Comparison of ENCODE assay signal across 1 cellular context in the genomic region with DNA sequence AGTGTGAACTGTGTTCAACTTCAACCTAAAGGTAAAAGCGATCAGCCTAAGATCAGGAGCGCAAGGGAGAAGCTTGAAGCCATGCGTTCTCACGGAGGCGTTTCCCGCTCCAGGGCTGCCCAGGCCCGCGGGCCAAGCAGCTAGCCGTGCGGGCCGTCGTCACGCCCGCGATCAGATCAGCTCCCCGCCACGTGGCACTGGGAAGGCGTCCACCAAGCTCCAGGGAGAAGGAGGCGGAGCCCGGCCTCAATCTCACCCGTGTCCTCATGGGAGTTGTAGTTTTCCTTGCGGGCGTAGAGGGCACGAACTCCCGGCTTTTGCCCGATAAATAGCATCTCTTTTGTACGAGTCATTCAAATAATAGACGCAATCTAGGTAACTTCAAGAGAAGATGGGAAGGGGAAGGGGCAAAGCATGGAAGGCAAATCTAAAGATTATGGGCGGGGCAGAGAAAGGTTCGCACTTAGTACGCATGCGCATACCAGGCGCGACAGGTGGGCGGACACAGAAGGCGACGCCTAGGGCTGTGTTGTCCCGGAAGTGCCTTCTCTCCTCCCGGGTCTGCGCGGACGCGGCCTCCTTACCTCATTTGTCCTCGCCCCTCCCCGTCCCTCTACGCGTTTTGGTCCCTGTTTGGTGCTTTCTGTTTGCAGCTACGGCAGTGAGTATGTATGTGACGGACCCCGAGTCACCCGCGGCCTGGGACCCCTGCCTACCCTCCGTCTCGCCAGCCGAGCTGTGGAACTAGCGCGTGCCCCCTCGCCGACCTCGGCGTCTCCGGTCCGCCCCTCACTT.
TF ChIP-seq lines count a peak whose summit lies in the region.

No MANE protein-coding gene starts in this region.

TF ChIP-seq in HEK293, 187 proteins besides CTCF, POLR2A, EP300 and RAD21 (continued from another document):
- TF ChIP-seq, protein P1, sequence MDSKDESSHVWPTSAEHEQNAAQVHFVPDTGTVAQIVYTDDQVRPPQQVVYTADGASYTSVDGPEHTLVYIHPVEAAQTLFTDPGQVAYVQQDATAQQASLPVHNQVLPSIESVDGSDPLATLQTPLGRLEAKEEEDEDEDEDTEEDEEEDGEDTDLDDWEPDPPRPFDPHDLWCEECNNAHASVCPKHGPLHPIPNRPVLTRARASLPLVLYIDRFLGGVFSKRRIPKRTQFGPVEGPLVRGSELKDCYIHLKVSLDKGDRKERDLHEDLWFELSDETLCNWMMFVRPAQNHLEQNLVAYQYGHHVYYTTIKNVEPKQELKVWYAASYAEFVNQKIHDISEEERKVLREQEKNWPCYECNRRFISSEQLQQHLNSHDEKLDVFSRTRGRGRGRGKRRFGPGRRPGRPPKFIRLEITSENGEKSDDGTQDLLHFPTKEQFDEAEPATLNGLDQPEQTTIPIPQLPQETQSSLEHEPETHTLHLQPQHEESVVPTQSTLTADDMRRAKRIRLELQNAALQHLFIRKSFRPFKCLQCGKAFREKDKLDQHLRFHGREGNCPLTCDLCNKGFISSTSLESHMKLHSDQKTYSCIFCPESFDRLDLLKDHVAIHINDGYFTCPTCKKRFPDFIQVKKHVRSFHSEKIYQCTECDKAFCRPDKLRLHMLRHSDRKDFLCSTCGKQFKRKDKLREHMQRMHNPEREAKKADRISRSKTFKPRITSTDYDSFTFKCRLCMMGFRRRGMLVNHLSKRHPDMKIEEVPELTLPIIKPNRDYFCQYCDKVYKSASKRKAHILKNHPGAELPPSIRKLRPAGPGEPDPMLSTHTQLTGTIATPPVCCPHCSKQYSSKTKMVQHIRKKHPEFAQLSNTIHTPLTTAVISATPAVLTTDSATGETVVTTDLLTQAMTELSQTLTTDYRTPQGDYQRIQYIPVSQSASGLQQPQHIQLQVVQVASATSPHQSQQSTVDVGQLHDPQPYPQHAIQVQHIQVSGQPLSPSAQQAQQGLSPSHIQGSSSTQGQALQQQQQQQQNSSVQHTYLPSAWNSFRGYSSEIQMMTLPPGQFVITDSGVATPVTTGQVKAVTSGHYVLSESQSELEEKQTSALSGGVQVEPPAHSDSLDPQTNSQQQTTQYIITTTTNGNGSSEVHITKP (tag by site-specific recombination; IDR thresholded peaks at IDR 0.05), result peak; percentile 24; the same call in 1 of the 2 replicates
- TF ChIP-seq WT1 (tag by site-specific recombination; IDR thresholded peaks at IDR 0.05) (no peak), ZNF391 (tag by site-specific recombination; IDR thresholded peaks at IDR 0.05; ENCODE audit: borderline replicate concordance, low read depth) (no peak), KLF7 (tag by site-specific recombination; IDR thresholded peaks at IDR 0.05; ENCODE audit: borderline replicate concordance) (no peak), ZNF157 (tag by site-specific recombination; IDR thresholded peaks at IDR 0.05) (no peak), ZNF660 (tag by site-specific recombination; IDR thresholded peaks at IDR 0.05) (no peak; the same call in 1 of the 2 replicates), ZNF830 (tag by site-specific recombination; IDR thresholded peaks at IDR 0.05; ENCODE audit: low read depth) (no peak), ZNF341 (tag by site-specific recombination; IDR thresholded peaks at IDR 0.05; ENCODE audit: low read depth) (no peak), ZNF596 (tag by site-specific recombination; IDR thresholded peaks at IDR 0.05) (no peak), SETDB1 (IDR thresholded peaks at IDR 0.05; ENCODE audit: insufficient read length, low read length) (peak; percentile 95), ZSCAN4 (tag by site-specific recombination; IDR thresholded peaks at IDR 0.05) (no peak), ZNF404 (tag by site-specific recombination; IDR thresholded peaks at IDR 0.05) (no peak), ZBTB21 (tag by site-specific recombination; IDR thresholded peaks at IDR 0.05) (no peak), ZBTB20 (tag by site-specific recombination; IDR thresholded peaks at IDR 0.05) (peak; percentile 60; the same call in 1 of the 2 replicates), ZNF214 (tag by site-specific recombination; IDR thresholded peaks at IDR 0.05; ENCODE audit: borderline replicate concordance) (no peak), RBAK (tag by site-specific recombination; IDR thresholded peaks at IDR 0.05) (no peak), ZNF175 (tag by site-specific recombination; IDR thresholded peaks at IDR 0.05) (no peak), ZNF571 (tag by site-specific recombination; IDR thresholded peaks at IDR 0.05) (no peak), TRIM28 (IDR thresholded peaks at IDR 0.05; ENCODE audit: borderline replicate concordance, low read length) (peak; percentile 66), ZNF704 (tag by site-specific recombination; IDR thresholded peaks at IDR 0.05) (no peak), ZFP37 (tag by site-specific recombination; IDR thresholded peaks at IDR 0.05) (peak; percentile 29; the same call in 1 of the 2 replicates), ZSCAN23 (tag by site-specific recombination; IDR thresholded peaks at IDR 0.05) (no peak), ZNF510 (tag by site-specific recombination; IDR thresholded peaks at IDR 0.05; ENCODE audit: insufficient replicate concordance) (no peak), ZNF621 (tag by site-specific recombination; IDR thresholded peaks at IDR 0.05) (no peak), GLI4 (tag by site-specific recombination; IDR thresholded peaks at IDR 0.05) (no peak), ZFHX2 (tag by site-specific recombination; conservative IDR thresholded peaks at IDR 0.05) (0 out of 2 replicates have a peak, but pooled peaks have one; percentile 28), ZNF664 (tag by site-specific recombination; IDR thresholded peaks at IDR 0.05) (no peak), ZNF121 (tag by site-specific recombination; IDR thresholded peaks at IDR 0.05) (no peak), ZNF202 (tag by site-specific recombination; IDR thresholded peaks at IDR 0.05; ENCODE audit: borderline replicate concordance) (no peak), ZNF514 (tag by site-specific recombination; IDR thresholded peaks at IDR 0.05) (no peak), ZNF670 (tag by site-specific recombination; IDR thresholded peaks at IDR 0.05; ENCODE audit: low read depth) (no peak), SP7 (tag by site-specific recombination; IDR thresholded peaks at IDR 0.05) (peak; percentile 59), ZNF600 (tag by site-specific recombination; IDR thresholded peaks at IDR 0.05) (peak; percentile 66), ZNF311 (tag by site-specific recombination; IDR thresholded peaks at IDR 0.05; ENCODE audit: borderline replicate concordance) (no peak), KLF16 (tag by site-specific recombination; IDR thresholded peaks at IDR 0.05) (peak; percentile 33; the same call in 1 of the 2 replicates), ZNF114 (tag by site-specific recombination; IDR thresholded peaks at IDR 0.05) (no peak)
- TF ChIP-seq, protein P2, sequence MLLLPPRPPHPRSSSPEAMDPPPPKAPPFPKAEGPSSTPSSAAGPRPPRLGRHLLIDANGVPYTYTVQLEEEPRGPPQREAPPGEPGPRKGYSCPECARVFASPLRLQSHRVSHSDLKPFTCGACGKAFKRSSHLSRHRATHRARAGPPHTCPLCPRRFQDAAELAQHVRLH (tag by site-specific recombination; IDR thresholded peaks at IDR 0.05), result 0 out of 2 replicates have a peak, but pooled peaks have one; percentile 28
- TF ChIP-seq, protein P3, sequence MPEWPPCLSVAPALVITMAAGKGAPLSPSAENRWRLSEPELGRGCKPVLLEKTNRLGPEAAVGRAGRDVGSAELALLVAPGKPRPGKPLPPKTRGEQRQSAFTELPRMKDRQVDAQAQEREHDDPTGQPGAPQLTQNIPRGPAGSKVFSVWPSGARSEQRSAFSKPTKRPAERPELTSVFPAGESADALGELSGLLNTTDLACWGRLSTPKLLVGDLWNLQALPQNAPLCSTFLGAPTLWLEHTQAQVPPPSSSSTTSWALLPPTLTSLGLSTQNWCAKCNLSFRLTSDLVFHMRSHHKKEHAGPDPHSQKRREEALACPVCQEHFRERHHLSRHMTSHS (tag by site-specific recombination; IDR thresholded peaks at IDR 0.05), result no peak
TF ChIP-seq in HEK293: peak in this region for 47.
